Comparison of ENCODE assay signal across 19 cellular contexts in the genomic region with DNA sequence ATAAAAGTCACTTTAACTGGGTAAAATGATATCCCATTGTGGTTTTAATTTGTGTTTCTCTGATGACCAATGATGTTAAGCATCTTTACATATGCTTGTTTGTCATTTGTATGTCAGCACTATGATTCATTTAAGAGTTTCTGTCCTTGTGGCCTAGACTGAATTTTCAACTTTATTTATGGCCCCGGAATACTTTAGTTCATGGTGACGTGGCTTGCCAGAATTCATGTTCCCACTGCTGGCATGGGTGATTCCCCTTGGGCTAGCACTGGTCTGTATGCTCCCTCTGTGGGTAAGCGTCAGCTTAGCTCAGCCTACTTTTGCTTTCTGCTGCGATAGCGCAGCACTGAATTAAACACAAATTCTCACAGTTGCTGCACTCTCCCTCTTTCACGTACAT.
A peak's percentile ranks its signal among the peaks of the same experiment; 100 is the strongest.
DNase-seq lines count a peak whose midpoint lies in the region; ATAC-seq, FAIRE-seq and TF ChIP-seq lines count a peak whose summit lies in the region.
"Had no signal": no experiment of that assay in that cellular context is flagged by ENCODE, and none has a peak within 500 bp of the region (broad histone marks: within the 10 kb centered on the region; RNA-seq: fewer than 3 reads in every experiment).

No MANE protein-coding gene starts in this region.

- H4K20me1 ChIP-seq in HepG2 (ENCODE audit: insufficient read depth, low read length) = no peaks in the 10 kb centered on the region

- no peaks in the 10 kb centered on the region for H3K36me3 Mint-ChIP-seq in T-helper 2 cell treated with Interferon-gamma antibody and Interleukin-4, amounts not matched to agents 5 μg/mL and 100 μg/mL, for 36 hours (ENCODE audit: low read depth)
- H3K36me3 Mint-ChIP-seq: CD8-positive, alpha-beta memory T cell had no signal

- no peaks in the 10 kb centered on the region for H3K4me1 Mint-ChIP-seq in T-helper 2 cell treated with Interferon-gamma antibody and Interleukin-4, amounts not matched to agents 5 μg/mL and 100 μg/mL, for 36 hours (ENCODE audit: low read depth)
- H3K4me1 Mint-ChIP-seq: CD8-positive, alpha-beta memory T cell had no signal

- TF ChIP-seq EP300 in HepG2 (IDR thresholded peaks at IDR 0.05; ENCODE audit: low read depth in 2 of 2, low read length in 2 of 2) = no peak
- no peak for TF ChIP-seq EP300 in HepG2 (CRISPR knock-in tag; IDR thresholded peaks at IDR 0.05; ENCODE audit: borderline replicate concordance)

- H3K4me3 ChIP-seq in HepG2 (replicated peaks in 1 of 3; ENCODE audit: insufficient read depth in 1 of 3, low read depth in 2 of 3, low read length in 3 of 3) (no peak overlapping the region), right lobe of liver (no peak overlapping the region), Peyer's patch (no peak overlapping the region), upper lobe of right lung (no peak overlapping the region)

- no peak overlapping the region for H3K27ac Mint-ChIP-seq in T-helper 2 cell treated with Interferon-gamma antibody and Interleukin-4, amounts not matched to agents 5 μg/mL and 100 μg/mL, for 36 hours
- H3K27ac Mint-ChIP-seq: CD8-positive, alpha-beta memory T cell; nephron progenitor cell had no signal

- CTCF ChIA-PET in HepG2 (lab: Yijun Ruan, JAX; ENCODE audit: low intra/inter-chr PET ratio, low total read pairs) = no interaction called here

- no peaks in the 10 kb centered on the region for H3K27me3 Mint-ChIP-seq in T-helper 2 cell treated with Interferon-gamma antibody and Interleukin-4, amounts not matched to agents 5 μg/mL and 100 μg/mL, for 36 hours (ENCODE audit: low read depth)
- H3K27me3 Mint-ChIP-seq: CD8-positive, alpha-beta memory T cell had no signal

- 32% methylated on average over 6 of the region's 6 CpGs for WGBS in HepG2 (ENCODE audit: low lambda C conversion rate)
- WGBS in right lobe of liver (ENCODE audit: insufficient coverage, low coverage, low lambda C conversion rate, missing lambda C conversion rate) = 80% methylated on average over 4 of the region's 6 CpGs

- TF ChIP-seq CTCF in HepG2 (CRISPR knock-in tag; IDR thresholded peaks at IDR 0.05) = no peak
- no peak for TF ChIP-seq CTCF in right lobe of liver (IDR thresholded peaks at IDR 0.05)
- no peak for TF ChIP-seq CTCF in Peyer's patch (IDR thresholded peaks at IDR 0.05)
- TF ChIP-seq CTCF in upper lobe of right lung (IDR thresholded peaks at IDR 0.05) = no peak

- H3K9me3 Mint-ChIP-seq in T-helper 2 cell treated with Interferon-gamma antibody and Interleukin-4, amounts not matched to agents 5 μg/mL and 100 μg/mL, for 36 hours = peaks cover 39% of the 10 kb centered on the region

- H3K27ac ChIP-seq in HepG2 (ENCODE audit: extremely low read length, insufficient read depth, low read length) (no peak overlapping the region), right lobe of liver (no peak overlapping the region), Peyer's patch (no peak overlapping the region), upper lobe of right lung (no peak overlapping the region)

- H3K9me3 ChIP-seq in HepG2 (ENCODE audit: low read length) (peaks cover 66% of the 10 kb centered on the region), right lobe of liver (peaks cover 0 to 4% (median 0%) of the 10 kb centered on the region in 4 donors), Peyer's patch (peaks cover 0 to 12% (median 0%) of the 10 kb centered on the region in 4 donors), upper lobe of right lung (no peaks in the 10 kb centered on the region)

- H3K27me3 ChIP-seq in HepG2 (ENCODE audit: control insufficient read depth in 1 of 2, insufficient read depth in 2 of 2, low read length in 2 of 2) (no peaks in the 10 kb centered on the region), right lobe of liver (no peaks in the 10 kb centered on the region), Peyer's patch (no peaks in the 10 kb centered on the region), upper lobe of right lung (no peaks in the 10 kb centered on the region)

- DNase-seq in HepG2 (ENCODE audit: low spot score) = no peak
- DNase-seq in right lobe of liver = no peak
- peak; percentile 55 for DNase-seq in RKO (ENCODE audit: low spot score)
- peak; percentile 74 for DNase-seq in fibroblast of gingiva (ENCODE audit: low read depth)
- no peak for DNase-seq in DMS153 (lab: John Stamatoyannopoulos, UW)
- DNase-seq in Peyer's patch = no peak
- no peak for DNase-seq in T-helper 2 cell treated with Interferon-gamma antibody and Interleukin-4, amounts not matched to agents 5 μg/mL and 100 μg/mL, for 36 hours (ENCODE audit: low spot score)
- DNase-seq in upper lobe of right lung = no peak
- DNase-seq: 8988T; activated naive CD4-positive, alpha-beta T cell treated with anti-CD3 and anti-CD28 coated beads, Interleukin-2, amount 50 U/mL, for 16 hours; CD8-positive, alpha-beta memory T cell; hippocampal formation; KBM-7; kidney; NCI-H1105; NCI-H526 treated with DMSO at 0.1 percent for 48 hours; nephron progenitor cell; stimulated activated CD4-positive, alpha-beta T cell treated with anti-CD3 and anti-CD28 coated beads, Interleukin-12 subunit alpha, Interleukin-12 subunit beta, amount 100 ng/mL, for 4 hours had no signal

- H3K36me3 ChIP-seq in HepG2 (replicated peaks in 1 of 2; ENCODE audit: control insufficient read depth in 1 of 2, insufficient read depth in 2 of 2, low read length in 2 of 2) (no peaks in the 10 kb centered on the region), right lobe of liver (no peaks in the 10 kb centered on the region), Peyer's patch (no peaks in the 10 kb centered on the region), upper lobe of right lung (no peaks in the 10 kb centered on the region)

- ATAC-seq in HepG2 (no peak), right lobe of liver (no peak), upper lobe of right lung (no peak)
- ATAC-seq: esophagus mucosa had no signal

- POLR2A ChIA-PET in HepG2 (lab: Yijun Ruan, JAX) = no interaction called here

- no TSS peak for BruUV-seq in HepG2 (replicated peaks; lab: Mats Ljungman, UMichigan)

- H3K79me2 ChIP-seq in HepG2 (ENCODE audit: insufficient read depth, low read length) = no peaks in the 10 kb centered on the region

- intact Hi-C loops in HepG2 (cut with micrococcal nuclease; ENCODE audit: unreplicated experiment) = no loop called here
- intact Hi-C loops in right lobe of liver (cut with DNase I) = no loop called here
- intact Hi-C loops in upper lobe of right lung (cut with DNase I) = no loop called here

- FAIRE-seq in HepG2 (lab: Jason Lieb, UNC) = no peak
- FAIRE-seq: kidney had no signal

- TF ChIP-seq RAD21 in HepG2 (CRISPR knock-in tag; IDR thresholded peaks at IDR 0.05) = no peak

- TF ChIP-seq POLR2A in HepG2 (IDR thresholded peaks at IDR 0.05; ENCODE audit: insufficient read depth in 1 of 2, low read depth in 2 of 2, low read length in 2 of 2) (no peak), right lobe of liver (IDR thresholded peaks at IDR 0.05) (no peak), Peyer's patch (IDR thresholded peaks at IDR 0.05) (no peak)

- H3K4me1 ChIP-seq in HepG2 (ENCODE audit: insufficient read depth, low read length) (no peaks in the 10 kb centered on the region), right lobe of liver (no peaks in the 10 kb centered on the region), Peyer's patch (no peaks in the 10 kb centered on the region), upper lobe of right lung (no peaks in the 10 kb centered on the region)

- in situ Hi-C loops in HepG2 (cut with HindIII; ENCODE audit: extremely low pct_ligation_motif_present, low pct_unique_long_range_greater_than_20kb) = no loop called here

- no peak overlapping the region for H3K4me2 ChIP-seq in HepG2 (ENCODE audit: low read depth, low read length)

- H2AFZ ChIP-seq in HepG2 (ENCODE audit: low read length) = no peak overlapping the region

- no peak overlapping the region for H3K9ac ChIP-seq in HepG2 (ENCODE audit: insufficient read depth, low read depth, low read length)

- H3K4me3 Mint-ChIP-seq in T-helper 2 cell treated with Interferon-gamma antibody and Interleukin-4, amounts not matched to agents 5 μg/mL and 100 μg/mL, for 36 hours = no peak overlapping the region
- H3K4me3 Mint-ChIP-seq: CD8-positive, alpha-beta memory T cell; nephron progenitor cell had no signal

TF ChIP-seq in HepG2, 621 proteins besides CTCF, POLR2A, EP300 and RAD21:
- TF ChIP-seq CREB1 (IDR thresholded peaks at IDR 0.05) (0 out of 2 replicates have a peak, but pooled peaks have one; percentile 11), CREB1 (CRISPR knock-in tag; IDR thresholded peaks at IDR 0.05) (no peak), NR3C1 (CRISPR knock-in tag; IDR thresholded peaks at IDR 0.05) (no peak)

Comparison
In these comparisons a context has a peak if more than half of its experiments do, and no peak if none do; other contexts are left out.
1. DNase-seq: peak in RKO (single experiment) and fibroblast of gingiva (single experiment); none in HepG2 (single experiment), right lobe of liver (0 of 3), DMS153 (single experiment), Peyer's patch (0 of 3), T-helper 2 cell treated with Interferon-gamma antibody and Interleukin-4, amounts not matched to agents 5 μg/mL and 100 μg/mL, for 36 hours (single experiment) and upper lobe of right lung (single experiment).